Comparison of ENCODE assay signal across 36 cellular contexts in the genomic region with DNA sequence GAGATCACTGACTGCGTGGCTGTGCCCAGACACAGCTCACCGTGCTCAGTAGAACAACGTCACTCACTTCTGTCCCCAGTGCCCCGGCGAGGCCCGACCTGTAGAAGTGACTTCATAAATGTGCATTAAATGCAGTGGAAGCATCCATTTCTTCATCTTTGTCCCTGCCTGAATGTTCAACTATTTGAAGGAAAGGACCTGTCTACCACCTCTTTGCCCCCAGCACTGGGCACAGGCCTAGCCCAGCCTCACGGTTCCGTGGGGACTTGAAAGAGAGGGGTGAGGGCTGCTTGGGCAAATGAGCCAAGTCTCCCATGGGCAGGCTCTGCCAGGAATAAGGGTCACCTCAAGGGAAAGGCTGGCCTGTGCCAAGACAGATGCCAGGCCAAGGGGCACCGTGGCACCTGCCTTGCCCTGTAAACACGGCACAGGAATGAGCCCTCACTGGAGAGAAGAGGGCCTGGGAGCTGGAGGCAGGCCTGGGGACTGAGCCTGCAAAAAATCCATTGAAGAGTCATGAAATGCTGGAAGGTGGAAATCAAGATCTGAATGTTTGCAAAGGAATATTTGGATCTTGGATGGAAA.
"Had no signal": no experiment of that assay in that cellular context is flagged by ENCODE, and none has a peak within 500 bp of the region (broad histone marks: within the 10 kb centered on the region; RNA-seq: fewer than 3 reads in every experiment).

No MANE protein-coding gene starts in this region.

- H3K36me3 Mint-ChIP-seq: activated CD4-positive, alpha-beta memory T cell treated with anti-CD3 and anti-CD28 coated beads for 36 hours; activated CD8-positive, alpha-beta memory T cell treated with anti-CD3 and anti-CD28 coated beads, Interleukin-2, amount 10 ng/mL, durations not matched to agents 7 days and 5 days; activated naive CD4-positive, alpha-beta T cell treated with anti-CD3 and anti-CD28 coated beads, Interleukin-2, amount 50 U/mL, for 24 hours; activated naive CD8-positive, alpha-beta T cell treated with anti-CD3 and anti-CD28 coated beads for 36 hours had no signal

- ATAC-seq: activated CD4-positive, alpha-beta T cell treated with anti-CD3 and anti-CD28 coated beads for 36 hours; activated CD8-positive, alpha-beta memory T cell treated with anti-CD3 and anti-CD28 coated beads, Interleukin-2, amount 10 ng/mL, durations not matched to agents 7 days and 5 days; activated CD8-positive, alpha-beta T cell treated with anti-CD3 and anti-CD28 coated beads, Interleukin-2, amount 10 ng/mL, durations not matched to agents 7 days and 5 days; activated naive CD8-positive, alpha-beta T cell treated with anti-CD3 and anti-CD28 coated beads, Interleukin-2, amount 50 U/mL, for 24 hours; body of pancreas; gastroesophageal sphincter; T-helper 17 cell had no signal

- H3K4me3 ChIP-seq: adrenal gland, body of pancreas, breast epithelium, cardiac muscle cell, colonic mucosa, dorsolateral prefrontal cortex, esophagus squamous epithelium, gastroesophageal sphincter had no signal

- H3K4me3 Mint-ChIP-seq: activated CD4-positive, alpha-beta memory T cell treated with anti-CD3 and anti-CD28 coated beads for 36 hours; activated CD4-positive, alpha-beta T cell treated with anti-CD3 and anti-CD28 coated beads for 36 hours; activated CD4-positive, alpha-beta T cell treated with anti-CD3 and anti-CD28 coated beads, Interleukin-2, amount 10 ng/mL, durations not matched to agents 24 days and 14 days; activated CD8-positive, alpha-beta memory T cell treated with anti-CD3 and anti-CD28 coated beads, Interleukin-2, amount 10 ng/mL, durations not matched to agents 7 days and 5 days; activated CD8-positive, alpha-beta T cell treated with anti-CD3 and anti-CD28 coated beads, Interleukin-2, amount 10 ng/mL, durations not matched to agents 7 days and 5 days; activated naive CD4-positive, alpha-beta T cell treated with anti-CD3 and anti-CD28 coated beads for 36 hours; activated naive CD4-positive, alpha-beta T cell treated with anti-CD3 and anti-CD28 coated beads, Interleukin-2, amount 50 U/mL, for 24 hours; activated naive CD8-positive, alpha-beta T cell treated with anti-CD3 and anti-CD28 coated beads for 36 hours; activated naive CD8-positive, alpha-beta T cell treated with anti-CD3 and anti-CD28 coated beads, Interleukin-2, amount 50 U/mL, for 24 hours; activated T-helper 1 cell treated with anti-CD3 and anti-CD28 coated beads, Interleukin-12 subunit alpha, Interleukin-12 subunit beta, Interleukin-2, Interleukin-4 antibody, amounts not matched to agents 30 ng/mL and 10 ng/mL and 1 ng/mL, durations not matched to agents 14 hours and 24 hours and 36 hours; dendritic cell treated with granulocyte-macrophage colony-stimulating factor and Interleukin-4, amounts not matched to agents 40 ng/mL and 50 ng/mL, for 4 days; T-helper 17 cell; T-helper 2 cell treated with Interferon-gamma antibody and Interleukin-4, amounts not matched to agents 5 μg/mL and 100 μg/mL, for 36 hours had no signal

- H3K9me3 Mint-ChIP-seq: activated naive CD4-positive, alpha-beta T cell treated with anti-CD3 and anti-CD28 coated beads for 36 hours; activated naive CD4-positive, alpha-beta T cell treated with anti-CD3 and anti-CD28 coated beads, Interleukin-2, amount 50 U/mL, for 24 hours; dendritic cell treated with granulocyte-macrophage colony-stimulating factor and Interleukin-4, amounts not matched to agents 40 ng/mL and 50 ng/mL, for 4 days had no signal

- H3K27me3 ChIP-seq: adrenal gland, cardiac muscle cell, colonic mucosa had no signal

- H3K36me3 ChIP-seq: adrenal gland, breast epithelium, cardiac muscle cell, colonic mucosa, esophagus squamous epithelium, gastroesophageal sphincter had no signal

- DNase-seq: activated CD4-positive, alpha-beta memory T cell treated with anti-CD3 and anti-CD28 coated beads for 36 hours; activated CD4-positive, alpha-beta T cell treated with anti-CD3 and anti-CD28 coated beads for 36 hours; activated CD4-positive, alpha-beta T cell treated with anti-CD3 and anti-CD28 coated beads, Interleukin-2, amount 10 ng/mL, durations not matched to agents 24 days and 14 days; activated CD4-positive, CD25-positive, alpha-beta regulatory T cell; activated CD4-positive, CD25-positive, alpha-beta regulatory T cell treated with anti-CD3 and anti-CD28 coated beads, Interleukin-2, amount 50 U/mL, for 72 hours; activated CD8-positive, alpha-beta memory T cell treated with anti-CD3 and anti-CD28 coated beads, Interleukin-2, amount 10 ng/mL, durations not matched to agents 7 days and 5 days; activated CD8-positive, alpha-beta memory T cell treated with anti-CD3 and anti-CD28 coated beads, Interleukin-2, amount 50 U/mL, for 4 hours; activated CD8-positive, alpha-beta T cell treated with anti-CD3 and anti-CD28 coated beads, Interleukin-2, amount 10 ng/mL, durations not matched to agents 7 days and 5 days; activated effector memory CD4-positive, alpha-beta T cell treated with anti-CD3 and anti-CD28 coated beads, Interleukin-2, amount 50 U/mL, for 16 hours; activated naive CD4-positive, alpha-beta T cell treated with anti-CD3 and anti-CD28 coated beads for 36 hours; activated naive CD8-positive, alpha-beta T cell treated with anti-CD3 and anti-CD28 coated beads for 36 hours; activated naive CD8-positive, alpha-beta T cell treated with anti-CD3 and anti-CD28 coated beads, Interleukin-2, amount 50 U/mL, for 24 hours; activated T-cell treated with anti-CD3 and anti-CD28 coated beads, Interleukin-2, amount 50 U/mL, for 1 hour; activated T-cell treated with anti-CD3 and anti-CD28 coated beads, Interleukin-2, amount 50 U/mL, for 48 hours; amygdala; body of pancreas; central memory CD4-positive, alpha-beta T cell; cerebellar nuclear complex; colonic mucosa; effector memory CD4-positive, alpha-beta T cell; erythroblast; esophagus squamous epithelium; foreskin melanocyte; T-helper 1 cell; T-helper 17 cell; T1000 had no signal

- H3K27ac Mint-ChIP-seq: activated CD4-positive, alpha-beta memory T cell treated with anti-CD3 and anti-CD28 coated beads for 36 hours; activated CD4-positive, alpha-beta T cell treated with anti-CD3 and anti-CD28 coated beads for 36 hours; activated CD4-positive, alpha-beta T cell treated with anti-CD3 and anti-CD28 coated beads, Interleukin-2, amount 10 ng/mL, durations not matched to agents 24 days and 14 days; activated CD8-positive, alpha-beta memory T cell treated with anti-CD3 and anti-CD28 coated beads, Interleukin-2, amount 10 ng/mL, durations not matched to agents 7 days and 5 days; activated CD8-positive, alpha-beta T cell treated with anti-CD3 and anti-CD28 coated beads, Interleukin-2, amount 10 ng/mL, durations not matched to agents 7 days and 5 days; activated naive CD4-positive, alpha-beta T cell treated with anti-CD3 and anti-CD28 coated beads for 36 hours; activated naive CD4-positive, alpha-beta T cell treated with anti-CD3 and anti-CD28 coated beads, Interleukin-2, amount 50 U/mL, for 24 hours; activated naive CD8-positive, alpha-beta T cell treated with anti-CD3 and anti-CD28 coated beads for 36 hours; activated naive CD8-positive, alpha-beta T cell treated with anti-CD3 and anti-CD28 coated beads, Interleukin-2, amount 50 U/mL, for 24 hours; activated T-helper 1 cell treated with anti-CD3 and anti-CD28 coated beads, Interleukin-12 subunit alpha, Interleukin-12 subunit beta, Interleukin-2, Interleukin-4 antibody, amounts not matched to agents 30 ng/mL and 10 ng/mL and 1 ng/mL, durations not matched to agents 14 hours and 24 hours and 36 hours; activated T-helper 2 cell treated with anti-CD3 and anti-CD28 coated beads, Interferon-gamma antibody, Interleukin-2, Interleukin-4, amounts not matched to agents 10 μg/mL and 5 μg/mL and 100 μg/mL, durations not matched to agents 14 hours and 24 hours and 36 hours; dendritic cell treated with granulocyte-macrophage colony-stimulating factor and Interleukin-4, amounts not matched to agents 40 ng/mL and 50 ng/mL, for 4 days; T-helper 17 cell; T-helper 2 cell treated with Interferon-gamma antibody and Interleukin-4, amounts not matched to agents 5 μg/mL and 100 μg/mL, for 36 hours had no signal

- H3K27ac ChIP-seq: adrenal gland, body of pancreas, breast epithelium, cardiac muscle cell, colonic mucosa, dorsolateral prefrontal cortex, esophagus squamous epithelium, gastroesophageal sphincter had no signal

- H3K27me3 Mint-ChIP-seq: activated CD4-positive, alpha-beta T cell treated with anti-CD3 and anti-CD28 coated beads, Interleukin-2, amount 10 ng/mL, durations not matched to agents 24 days and 14 days; activated CD8-positive, alpha-beta memory T cell treated with anti-CD3 and anti-CD28 coated beads, Interleukin-2, amount 10 ng/mL, durations not matched to agents 7 days and 5 days; dendritic cell treated with granulocyte-macrophage colony-stimulating factor and Interleukin-4, amounts not matched to agents 40 ng/mL and 50 ng/mL, for 4 days had no signal

- H3K9me3 ChIP-seq: adrenal gland, body of pancreas, colonic mucosa, esophagus squamous epithelium had no signal

- H3K4me1 ChIP-seq: adrenal gland, body of pancreas, breast epithelium, colonic mucosa, esophagus squamous epithelium, gastroesophageal sphincter had no signal

- H3K4me1 Mint-ChIP-seq: activated CD4-positive, alpha-beta T cell treated with anti-CD3 and anti-CD28 coated beads for 36 hours; activated CD4-positive, alpha-beta T cell treated with anti-CD3 and anti-CD28 coated beads, Interleukin-2, amount 10 ng/mL, durations not matched to agents 24 days and 14 days; activated CD8-positive, alpha-beta memory T cell treated with anti-CD3 and anti-CD28 coated beads, Interleukin-2, amount 10 ng/mL, durations not matched to agents 7 days and 5 days; activated naive CD4-positive, alpha-beta T cell treated with anti-CD3 and anti-CD28 coated beads, Interleukin-2, amount 50 U/mL, for 24 hours; activated naive CD8-positive, alpha-beta T cell treated with anti-CD3 and anti-CD28 coated beads for 36 hours; activated naive CD8-positive, alpha-beta T cell treated with anti-CD3 and anti-CD28 coated beads, Interleukin-2, amount 50 U/mL, for 24 hours; T-helper 17 cell had no signal
